In genomic region chr11:118247041-118247440, GRCh38 we compare ENCODE assay signal across 13 cellular contexts. TPM values are rescaled to one million over a fixed set of nuclear protein-coding genes. Genes with fewer than 3 reads are reported as not detected.
DNase-seq lines count a peak whose midpoint lies in the region; ATAC-seq and TF ChIP-seq lines count a peak whose summit lies in the region.
"Had no signal": no experiment of that assay in that cellular context is flagged by ENCODE, and none has a peak within 500 bp of the region (broad histone marks: within the 10 kb centered on the region; RNA-seq: fewer than 3 reads in every experiment).

No MANE protein-coding gene starts in this region.

- peaks cover 7 to 34% of the 10 kb centered on the region in 2 donors for H3K36me3 Mint-ChIP-seq in activated T-cell treated with anti-CD3 and anti-CD28 coated beads, Interleukin-2, amount 50 U/mL, for 72 hours (ENCODE audit: insufficient read depth in 2 of 2)
- H3K36me3 Mint-ChIP-seq in activated T-helper 2 cell treated with anti-CD3 and anti-CD28 coated beads, Interferon-gamma antibody, Interleukin-2, Interleukin-4, amounts not matched to agents 10 μg/mL and 5 μg/mL and 100 μg/mL, durations not matched to agents 14 hours and 24 hours and 36 hours (ENCODE audit: low read depth), result peaks cover 39% of the 10 kb centered on the region
- H3K36me3 Mint-ChIP-seq in type B pancreatic cell, result peaks cover 6% of the 10 kb centered on the region

- intact Hi-C loops in activated T-helper 2 cell treated with anti-CD3 and anti-CD28 coated beads, Interferon-gamma antibody, Interleukin-2, Interleukin-4, amounts not matched to agents 10 μg/mL and 5 μg/mL and 100 μg/mL, durations not matched to agents 14 hours and 24 hours and 36 hours (cut with micrococcal nuclease), result loop anchor here (1.0 to 5.0 kb wide), 2 partner anchors 19 to 200 kb away; no protein-coding TSS in a partner anchor
- intact Hi-C loops in left lung (cut with DNase I) (no loop called here), uterus (cut with DNase I; ENCODE audit: low total_unique reads) (no loop called here)

- H3K4me3 ChIP-seq in left lung (no peak overlapping the region), uterus (no peak overlapping the region), GM23248 (no peak overlapping the region)
- H3K4me3 ChIP-seq: ascending aorta had no signal

- no peaks in the 10 kb centered on the region for H3K9me2 ChIP-seq in GM23248 (ENCODE audit: insufficient read depth)

- no peak overlapping the region for H2AFZ ChIP-seq in GM23248

- peaks cover 88% of the 10 kb centered on the region for H3K4me1 Mint-ChIP-seq in activated T-cell treated with anti-CD3 and anti-CD28 coated beads, Interleukin-2, amount 50 U/mL, for 72 hours (ENCODE audit: low read depth)
- peaks cover 66% of the 10 kb centered on the region for H3K4me1 Mint-ChIP-seq in activated T-helper 2 cell treated with anti-CD3 and anti-CD28 coated beads, Interferon-gamma antibody, Interleukin-2, Interleukin-4, amounts not matched to agents 10 μg/mL and 5 μg/mL and 100 μg/mL, durations not matched to agents 14 hours and 24 hours and 36 hours (ENCODE audit: low read depth)
- peaks cover 9% of the 10 kb centered on the region for H3K4me1 Mint-ChIP-seq in type B pancreatic cell (ENCODE audit: unreplicated experiment)

- no peaks in the 10 kb centered on the region for H3K79me2 ChIP-seq in GM23248 (ENCODE audit: insufficient read depth)

- in situ Hi-C loops in GM23248 (cut with MboI), result no loop called here

- H3K9ac ChIP-seq in GM23248, result no peak overlapping the region

- H3K9me3 ChIP-seq in left lung (no peaks in the 10 kb centered on the region), uterus (no peaks in the 10 kb centered on the region), GM23248 (ENCODE audit: low read depth) (no peaks in the 10 kb centered on the region)
- H3K9me3 ChIP-seq: ascending aorta had no signal

- peak; percentile 76 to 79 for ATAC-seq in activated T-cell treated with anti-CD3 and anti-CD28 coated beads, Interleukin-2, amount 50 U/mL, for 72 hours (replicated peaks in 1 of 2)
- peak; percentile 72 for ATAC-seq in left lung
- no peak for ATAC-seq in GM21737 (IDR thresholded peaks at IDR 0.05; ENCODE audit: unreplicated experiment)
- ATAC-seq: left cardiac atrium had no signal

- H3K4me2 ChIP-seq in GM23248 (ENCODE audit: unreplicated experiment), result no peak overlapping the region

- TF ChIP-seq CTCF in left lung (IDR thresholded peaks at IDR 0.05) (no peak), type B pancreatic cell (conservative IDR thresholded peaks at IDR 0.05) (no peak), uterus (IDR thresholded peaks at IDR 0.05) (no peak)

- H3K4me3 Mint-ChIP-seq in activated T-cell treated with anti-CD3 and anti-CD28 coated beads, Interleukin-2, amount 50 U/mL, for 72 hours, result peak overlapping the region; percentile 56 to 60
- peak overlapping the region; percentile 56 for H3K4me3 Mint-ChIP-seq in activated T-helper 2 cell treated with anti-CD3 and anti-CD28 coated beads, Interferon-gamma antibody, Interleukin-2, Interleukin-4, amounts not matched to agents 10 μg/mL and 5 μg/mL and 100 μg/mL, durations not matched to agents 14 hours and 24 hours and 36 hours (ENCODE audit: low read depth)
- no peak overlapping the region for H3K4me3 Mint-ChIP-seq in type B pancreatic cell

- TF ChIP-seq POLR2A in uterus (IDR thresholded peaks at IDR 0.05), result no peak

- H3K36me3 ChIP-seq in left lung (no peaks in the 10 kb centered on the region), uterus (no peaks in the 10 kb centered on the region), GM23248 (ENCODE audit: low read depth) (no peaks in the 10 kb centered on the region)
- H3K36me3 ChIP-seq: ascending aorta had no signal

- H3K9me3 Mint-ChIP-seq in activated T-cell treated with anti-CD3 and anti-CD28 coated beads, Interleukin-2, amount 50 U/mL, for 72 hours, result peaks cover 0 to 2% of the 10 kb centered on the region in 2 donors
- H3K9me3 Mint-ChIP-seq in activated T-helper 2 cell treated with anti-CD3 and anti-CD28 coated beads, Interferon-gamma antibody, Interleukin-2, Interleukin-4, amounts not matched to agents 10 μg/mL and 5 μg/mL and 100 μg/mL, durations not matched to agents 14 hours and 24 hours and 36 hours, result no peaks in the 10 kb centered on the region
- H3K9me3 Mint-ChIP-seq in type B pancreatic cell, result no peaks in the 10 kb centered on the region

- peak overlapping the region; percentile 77 for H3K27ac Mint-ChIP-seq in activated T-cell treated with anti-CD3 and anti-CD28 coated beads, Interleukin-2, amount 50 U/mL, for 72 hours
- H3K27ac Mint-ChIP-seq in activated T-helper 2 cell treated with anti-CD3 and anti-CD28 coated beads, Interferon-gamma antibody, Interleukin-2, Interleukin-4, amounts not matched to agents 10 μg/mL and 5 μg/mL and 100 μg/mL, durations not matched to agents 14 hours and 24 hours and 36 hours, result peak overlapping the region; percentile 95
- H3K27ac Mint-ChIP-seq in type B pancreatic cell, result peak overlapping the region; percentile 55

- no peaks in the 10 kb centered on the region for H3K27me3 ChIP-seq in left lung
- H3K27me3 ChIP-seq in uterus, result no peaks in the 10 kb centered on the region
- no peaks in the 10 kb centered on the region; the same call in 1 of the 2 replicates for H3K27me3 ChIP-seq in GM23248 (replicated peaks; ENCODE audit: insufficient read depth)
- H3K27me3 ChIP-seq: ascending aorta had no signal

- no peak for DNase-seq in activated T-cell treated with anti-CD3 and anti-CD28 coated beads, Interleukin-2, amount 50 U/mL, for 72 hours
- DNase-seq in activated T-cell treated with anti-CD3 and anti-CD28 coated beads, Interleukin-2, amount 50 U/mL, for 48 hours, result no peak
- no peak for DNase-seq in activated T-helper 2 cell treated with anti-CD3 and anti-CD28 coated beads, Interferon-gamma antibody, Interleukin-2, Interleukin-4, amounts not matched to agents 10 μg/mL and 5 μg/mL and 100 μg/mL, durations not matched to agents 14 hours and 24 hours and 36 hours (ENCODE audit: low spot score)
- DNase-seq in left lung, result no peak
- DNase-seq in type B pancreatic cell (ENCODE audit: extremely low spot score, unreplicated experiment), result no peak
- no peak for DNase-seq in uterus
- no peak for DNase-seq in GM23248
- DNase-seq: DMS79, left cardiac atrium, MM.1S had no signal

- no peaks in the 10 kb centered on the region for H4K20me1 ChIP-seq in GM23248 (ENCODE audit: insufficient read depth)

- WGBS in GM23248 (ENCODE audit: low coverage in 1 of 2, low lambda C conversion rate in 2 of 2, missing lambda C conversion rate in 2 of 2), 2 experiments, result 33 to 36% methylated on average over 1 of the region's 1 CpG

- H3K4me1 ChIP-seq in left lung (peaks cover 14 to 78% of the 10 kb centered on the region in 2 donors), uterus (no peaks in the 10 kb centered on the region), GM23248 (ENCODE audit: insufficient read depth) (no peaks in the 10 kb centered on the region)
- H3K4me1 ChIP-seq: ascending aorta had no signal

- H3K27ac ChIP-seq in left lung, result peak overlapping the region; percentile 45 to 69
- H3K27ac ChIP-seq in uterus, result no peak overlapping the region
- H3K27ac ChIP-seq in GM23248, result no peak overlapping the region
- H3K27ac ChIP-seq: ascending aorta, HL-60 had no signal

- no peaks in the 10 kb centered on the region for H3F3A ChIP-seq in GM23248 (ENCODE audit: insufficient read depth)

- no peaks in the 10 kb centered on the region for H3K27me3 Mint-ChIP-seq in activated T-cell treated with anti-CD3 and anti-CD28 coated beads, Interleukin-2, amount 50 U/mL, for 72 hours (ENCODE audit: low read depth)
- H3K27me3 Mint-ChIP-seq in activated T-helper 2 cell treated with anti-CD3 and anti-CD28 coated beads, Interferon-gamma antibody, Interleukin-2, Interleukin-4, amounts not matched to agents 10 μg/mL and 5 μg/mL and 100 μg/mL, durations not matched to agents 14 hours and 24 hours and 36 hours (ENCODE audit: low read depth), result no peaks in the 10 kb centered on the region
- peaks cover 51% of the 10 kb centered on the region for H3K27me3 Mint-ChIP-seq in type B pancreatic cell

RNA-seq across cellular contexts. Expression of gene MPZL3, which starts 5.1 kb away (rescaled TPM):
- 10 to 100 TPM; 71.3 to 76.3 TPM for total RNA-seq in activated T-cell treated with anti-CD3 and anti-CD28 coated beads, Interleukin-2, amount 50 U/mL, for 72 hours
- total RNA-seq in activated T-helper 2 cell treated with anti-CD3 and anti-CD28 coated beads, Interferon-gamma antibody, Interleukin-2, Interleukin-4, amounts not matched to agents 10 μg/mL and 5 μg/mL and 100 μg/mL, durations not matched to agents 14 hours and 24 hours and 36 hours, result 49.5 and 49.7 TPM in 2 replicates
- 10 to 100 TPM; 13.2 to 16.3 TPM for total RNA-seq in left lung
- 10.2 and 32.1 TPM in 2 replicates for total RNA-seq in type B pancreatic cell (ENCODE audit: low replicate concordance)
- total RNA-seq in uterus, result 1 to 10 TPM in 3 of 4 donors, under 1 TPM in 1; 0.26 to 8.3 (median 3.3) TPM
- total RNA-seq in GM23248 (2014; rRNA removed; shearing (Covaris generic)), result 1.3 and 2.4 TPM in 2 replicates
- 0.72 and 0.78 TPM in 2 replicates for polyA plus RNA-seq in GM23248 (2016; fragmentation: Nextera tagmentation; extraction: Ambion mirVana)

RNA-seq across cellular contexts. Expression of gene MPZL2, which starts 17.1 kb away (rescaled TPM):
- 10 to 100 TPM; 10.1 to 12.9 TPM for total RNA-seq in activated T-cell treated with anti-CD3 and anti-CD28 coated beads, Interleukin-2, amount 50 U/mL, for 72 hours
- total RNA-seq in activated T-helper 2 cell treated with anti-CD3 and anti-CD28 coated beads, Interferon-gamma antibody, Interleukin-2, Interleukin-4, amounts not matched to agents 10 μg/mL and 5 μg/mL and 100 μg/mL, durations not matched to agents 14 hours and 24 hours and 36 hours, result 13.9 and 14.6 TPM in 2 replicates
- total RNA-seq in left lung, result 100 to 1,000 TPM; 111 to 117 TPM
- 32.7 and 113 TPM in 2 replicates for total RNA-seq in type B pancreatic cell (ENCODE audit: low replicate concordance)
- 100 to 1,000 TPM in 1 of 4 donors, 10 to 100 TPM in 3; 40.9 to 191 (median 73.9) TPM for total RNA-seq in uterus
- total RNA-seq in GM23248 (2014; rRNA removed; shearing (Covaris generic)), result not detected in 2 replicates
- polyA plus RNA-seq in GM23248 (2016; fragmentation: Nextera tagmentation; extraction: Ambion mirVana), result not detected in 2 replicates

RNA-seq across cellular contexts. Expression of gene JAML, which starts 22.2 kb away (rescaled TPM):
- total RNA-seq in activated T-cell treated with anti-CD3 and anti-CD28 coated beads, Interleukin-2, amount 50 U/mL, for 72 hours, result 100 to 1,000 TPM; 272 to 369 TPM
- total RNA-seq in activated T-helper 2 cell treated with anti-CD3 and anti-CD28 coated beads, Interferon-gamma antibody, Interleukin-2, Interleukin-4, amounts not matched to agents 10 μg/mL and 5 μg/mL and 100 μg/mL, durations not matched to agents 14 hours and 24 hours and 36 hours, result 377 and 389 TPM in 2 replicates
- total RNA-seq in left lung (10 to 100 TPM; 20.4 to 47.2 TPM), type B pancreatic cell (ENCODE audit: low replicate concordance) (0.19 and 0.57 TPM in 2 replicates), uterus (1 to 10 TPM; 1.2 to 9.1 (median 5.6) TPM)
- total RNA-seq in GM23248 (2014; rRNA removed; shearing (Covaris generic)), result not detected in 2 replicates
- not detected in 2 replicates for polyA plus RNA-seq in GM23248 (2016; fragmentation: Nextera tagmentation; extraction: Ambion mirVana)
- total RNA-seq: ascending aorta had no signal

RNA-seq across cellular contexts. Expression of gene CD3E, which starts 57.5 kb away (rescaled TPM):
- total RNA-seq in activated T-cell treated with anti-CD3 and anti-CD28 coated beads, Interleukin-2, amount 50 U/mL, for 72 hours, result 100 to 1,000 TPM; 404 to 419 TPM
- 518 and 529 TPM in 2 replicates for total RNA-seq in activated T-helper 2 cell treated with anti-CD3 and anti-CD28 coated beads, Interferon-gamma antibody, Interleukin-2, Interleukin-4, amounts not matched to agents 10 μg/mL and 5 μg/mL and 100 μg/mL, durations not matched to agents 14 hours and 24 hours and 36 hours
- 10 to 100 TPM in 1 of 2 donors, 1 to 10 TPM in 1; 3.6 to 10.5 TPM for total RNA-seq in left lung
- total RNA-seq in type B pancreatic cell (ENCODE audit: low replicate concordance), result not detected in 2 replicates
- total RNA-seq in uterus, result 1 to 10 TPM in 1 of 4 donors, under 1 TPM in 1, not detected in 2; 0.48 to 2.4 TPM
- total RNA-seq in GM23248 (2014; rRNA removed; shearing (Covaris generic)), result not detected in 2 replicates
- polyA plus RNA-seq in GM23248 (2016; fragmentation: Nextera tagmentation; extraction: Ambion mirVana), result not detected in 2 replicates
- total RNA-seq: ascending aorta had no signal

Comparison
In these comparisons a context has a peak if more than half of its experiments do, and no peak if none do; other contexts are left out.
1. H3K27ac ChIP-seq: peak in left lung (2 of 2); none in uterus (0 of 2) and GM23248 (single experiment).
2. RNA of gene MPZL2, which starts 17.1 kb away (total RNA-seq): 111 to 117 TPM in left lung, 40.9 to 191 TPM in uterus, 32.7 to 113 TPM in type B pancreatic cell, 13.9 to 14.6 TPM in activated T-helper 2 cell treated with anti-CD3 and anti-CD28 coated beads, Interferon-gamma antibody, Interleukin-2, Interleukin-4, amounts not matched to agents 10 μg/mL and 5 μg/mL and 100 μg/mL, durations not matched to agents 14 hours and 24 hours and 36 hours and 10.1 to 12.9 TPM in activated T-cell treated with anti-CD3 and anti-CD28 coated beads, Interleukin-2, amount 50 U/mL, for 72 hours; not detected in GM23248; every median in the first group is over 10 times any median in the second.
3. Peak in every context shown above with its lines, with median percentiles within 50 percentile points of each other: H3K27ac Mint-ChIP-seq.